In the genomic region with DNA sequence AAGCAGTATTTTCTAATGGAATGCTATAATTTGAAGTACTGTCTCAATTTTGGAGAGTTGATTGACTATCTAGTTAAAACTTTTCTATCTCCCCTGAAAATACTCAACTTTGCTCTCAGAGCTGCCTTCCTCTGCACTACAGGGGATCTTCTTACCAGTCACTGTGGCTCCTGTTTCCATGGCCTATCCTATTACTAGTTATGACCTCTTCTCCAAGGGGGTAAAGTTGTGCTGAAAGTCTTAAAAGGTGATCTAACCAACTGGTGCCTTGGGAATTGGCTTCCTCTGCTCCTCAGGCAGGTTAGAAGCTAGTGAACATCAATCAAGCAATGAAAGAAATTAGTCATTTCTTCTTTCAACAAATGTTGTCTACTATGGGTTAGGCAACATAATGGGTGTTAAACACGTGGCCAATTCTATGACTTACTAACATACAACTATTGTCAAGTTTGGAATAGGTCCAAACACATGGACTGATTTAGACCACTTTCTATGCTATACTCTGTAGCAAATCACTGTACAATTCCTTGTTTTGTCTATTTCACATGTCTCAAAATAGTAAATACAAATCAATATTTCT, we compare ENCODE assay signal across 24 cellular contexts.
"Had no signal": no experiment of that assay in that cellular context is flagged by ENCODE, and none has a peak within 500 bp of the region (broad histone marks: within the 10 kb centered on the region; RNA-seq: fewer than 3 reads in every experiment).

No MANE protein-coding gene starts in this region.

- H3K27ac Mint-ChIP-seq: activated CD4-positive, alpha-beta T cell treated with anti-CD3 and anti-CD28 coated beads, Interleukin-2, amount 10 ng/mL, durations not matched to agents 7 days and 5 days; activated CD8-positive, alpha-beta memory T cell treated with anti-CD3 and anti-CD28 coated beads, Interleukin-2, amount 10 ng/mL, durations not matched to agents 7 days and 5 days; activated CD8-positive, alpha-beta T cell treated with anti-CD3 and anti-CD28 coated beads for 36 hours; activated naive CD4-positive, alpha-beta T cell treated with anti-CD3 and anti-CD28 coated beads, Interleukin-2, amount 50 U/mL, for 24 hours; dendritic cell treated with granulocyte-macrophage colony-stimulating factor and Interleukin-4, amounts not matched to agents 40 ng/mL and 50 ng/mL, for 4 days; naive thymus-derived CD4-positive, alpha-beta T cell; T-helper 2 cell treated with Interferon-gamma antibody and Interleukin-4, amounts not matched to agents 5 μg/mL and 100 μg/mL, for 36 hours; type B pancreatic cell had no signal

- H3K27me3 ChIP-seq: body of pancreas, cardiac muscle cell, heart right ventricle, sigmoid colon, vagina had no signal

- H3K4me1 Mint-ChIP-seq: activated CD4-positive, alpha-beta T cell treated with anti-CD3 and anti-CD28 coated beads, Interleukin-2, amount 10 ng/mL, durations not matched to agents 7 days and 5 days; activated CD8-positive, alpha-beta memory T cell treated with anti-CD3 and anti-CD28 coated beads, Interleukin-2, amount 10 ng/mL, durations not matched to agents 7 days and 5 days; activated naive CD4-positive, alpha-beta T cell treated with anti-CD3 and anti-CD28 coated beads, Interleukin-2, amount 50 U/mL, for 24 hours; naive thymus-derived CD4-positive, alpha-beta T cell had no signal

- H3K4me1 ChIP-seq: body of pancreas, heart right ventricle, sigmoid colon, vagina had no signal

- H3K36me3 ChIP-seq: cardiac muscle cell, heart right ventricle, sigmoid colon, thoracic aorta, vagina had no signal

- H3K4me3 Mint-ChIP-seq: activated CD4-positive, alpha-beta T cell treated with anti-CD3 and anti-CD28 coated beads, Interleukin-2, amount 10 ng/mL, durations not matched to agents 7 days and 5 days; activated CD8-positive, alpha-beta memory T cell treated with anti-CD3 and anti-CD28 coated beads, Interleukin-2, amount 10 ng/mL, durations not matched to agents 7 days and 5 days; activated CD8-positive, alpha-beta T cell treated with anti-CD3 and anti-CD28 coated beads for 36 hours; activated naive CD4-positive, alpha-beta T cell treated with anti-CD3 and anti-CD28 coated beads, Interleukin-2, amount 50 U/mL, for 24 hours; dendritic cell treated with granulocyte-macrophage colony-stimulating factor and Interleukin-4, amounts not matched to agents 40 ng/mL and 50 ng/mL, for 4 days; naive thymus-derived CD4-positive, alpha-beta T cell; neural crest cell; T-helper 2 cell treated with Interferon-gamma antibody and Interleukin-4, amounts not matched to agents 5 μg/mL and 100 μg/mL, for 36 hours; type B pancreatic cell had no signal

- ATAC-seq: activated CD8-positive, alpha-beta memory T cell treated with anti-CD3 and anti-CD28 coated beads, Interleukin-2, amount 10 ng/mL, durations not matched to agents 7 days and 5 days; activated CD8-positive, alpha-beta T cell treated with anti-CD3 and anti-CD28 coated beads for 36 hours; body of pancreas; heart right ventricle; left colon; naive thymus-derived CD4-positive, alpha-beta T cell had no signal

- DNase-seq: activated CD4-positive, alpha-beta T cell treated with anti-CD3 and anti-CD28 coated beads, Interleukin-2, amount 10 ng/mL, durations not matched to agents 7 days and 5 days; activated CD4-positive, CD25-positive, alpha-beta regulatory T cell treated with anti-CD3 and anti-CD28 coated beads, Interleukin-2, amount 50 U/mL, for 72 hours; activated CD8-positive, alpha-beta memory T cell treated with anti-CD3 and anti-CD28 coated beads, Interleukin-2, amount 10 ng/mL, durations not matched to agents 7 days and 5 days; activated CD8-positive, alpha-beta T cell treated with anti-CD3 and anti-CD28 coated beads for 36 hours; activated gamma-delta T cell; activated T-cell treated with anti-CD3 and anti-CD28 coated beads for 4 hours; anterior cingulate cortex; body of pancreas; effector CD4-positive, alpha-beta T cell; heart right ventricle; left colon; naive thymus-derived CD4-positive, alpha-beta T cell; sigmoid colon; stimulated activated CD4-positive, alpha-beta T cell treated with anti-CD3 and anti-CD28 coated beads, Interleukin-4, amount 100 ng/mL, for 24 hours; stimulated activated naive CD4-positive, alpha-beta T cell treated with Interleukin-2 at 50 U/mL for 16 hours had no signal

- H3K4me3 ChIP-seq: body of pancreas, cardiac muscle cell, heart right ventricle, sigmoid colon, thoracic aorta, vagina had no signal

- H3K27ac ChIP-seq: body of pancreas, cardiac muscle cell, heart right ventricle, sigmoid colon, thoracic aorta, vagina, VCaP had no signal

- H3K9me3 Mint-ChIP-seq: activated CD4-positive, alpha-beta T cell treated with anti-CD3 and anti-CD28 coated beads, Interleukin-2, amount 10 ng/mL, durations not matched to agents 7 days and 5 days; dendritic cell treated with granulocyte-macrophage colony-stimulating factor and Interleukin-4, amounts not matched to agents 40 ng/mL and 50 ng/mL, for 4 days; neural crest cell; T-helper 2 cell treated with Interferon-gamma antibody and Interleukin-4, amounts not matched to agents 5 μg/mL and 100 μg/mL, for 36 hours; type B pancreatic cell had no signal

- H3K9me3 ChIP-seq: body of pancreas, heart right ventricle, sigmoid colon, thoracic aorta, vagina had no signal

- H3K27me3 Mint-ChIP-seq: activated CD4-positive, alpha-beta T cell treated with anti-CD3 and anti-CD28 coated beads, Interleukin-2, amount 10 ng/mL, durations not matched to agents 7 days and 5 days; activated CD8-positive, alpha-beta memory T cell treated with anti-CD3 and anti-CD28 coated beads, Interleukin-2, amount 10 ng/mL, durations not matched to agents 7 days and 5 days; activated CD8-positive, alpha-beta T cell treated with anti-CD3 and anti-CD28 coated beads for 36 hours; activated naive CD4-positive, alpha-beta T cell treated with anti-CD3 and anti-CD28 coated beads, Interleukin-2, amount 50 U/mL, for 24 hours; dendritic cell treated with granulocyte-macrophage colony-stimulating factor and Interleukin-4, amounts not matched to agents 40 ng/mL and 50 ng/mL, for 4 days; naive thymus-derived CD4-positive, alpha-beta T cell; type B pancreatic cell had no signal

- H3K36me3 Mint-ChIP-seq: activated CD8-positive, alpha-beta memory T cell treated with anti-CD3 and anti-CD28 coated beads, Interleukin-2, amount 10 ng/mL, durations not matched to agents 7 days and 5 days; activated naive CD4-positive, alpha-beta T cell treated with anti-CD3 and anti-CD28 coated beads, Interleukin-2, amount 50 U/mL, for 24 hours; naive thymus-derived CD4-positive, alpha-beta T cell; type B pancreatic cell had no signal
